21 cellular contexts compared by ENCODE assay signal in genomic region chr14:67167420-67168109, GRCh38. TPM values are rescaled to one million over a fixed set of nuclear protein-coding genes. Genes with fewer than 3 reads are reported as not detected.
DNase-seq lines count a peak whose midpoint lies in the region; ATAC-seq and TF ChIP-seq lines count a peak whose summit lies in the region.
"Had no signal": no experiment of that assay in that cellular context is flagged by ENCODE, and none has a peak within 500 bp of the region (broad histone marks: within the 10 kb centered on the region; RNA-seq: fewer than 3 reads in every experiment).

No MANE protein-coding gene starts in this region.

- H3K9me3 Mint-ChIP-seq in HFFc6: no peaks in the 10 kb centered on the region
- H3K9me3 Mint-ChIP-seq: activated naive CD8-positive, alpha-beta T cell treated with anti-CD3 and anti-CD28 coated beads, Interleukin-2, amount 10 ng/mL, durations not matched to agents 7 days and 5 days; neural progenitor cell had no signal

- peaks cover 5% of the 10 kb centered on the region for H3K36me3 Mint-ChIP-seq in HFFc6 (ENCODE audit: low read depth)

- H3K27me3 ChIP-seq in SJSA1 (replicated peaks) (no peaks in the 10 kb centered on the region), skeletal muscle satellite cell (ENCODE audit: control insufficient read depth, insufficient read depth, low read length) (no peaks in the 10 kb centered on the region)
- H3K27me3 ChIP-seq: neural progenitor cell, testis had no signal

- H3K4me3 ChIP-seq in SJSA1 (no peak overlapping the region), skeletal muscle satellite cell (ENCODE audit: low read length) (no peak overlapping the region)
- H3K4me3 ChIP-seq: neural progenitor cell, testis had no signal

- H3K27ac ChIP-seq in SJSA1: peak overlapping the region; percentile 64
- H3K27ac ChIP-seq: neural progenitor cell, testis had no signal

- DNase-seq in HFFc6 (no peak), SJSA1 (ENCODE audit: low read depth in 1 of 2, low spot score in 2 of 2) (peak in 1 of 2 experiments; percentile 57), fibroblast of peridontal ligament (ENCODE audit: extremely low read depth) (peak; percentile 8)
- DNase-seq in NK-92 treated with Interleukin-12 subunit alpha and Interleukin-12 subunit beta, amount 100 ng/mL, for 24 hours (lab: John Stamatoyannopoulos, UW): no peak
- DNase-seq: activated CD4-positive, alpha-beta T cell treated with anti-CD3 and anti-CD28 coated beads, Interleukin-2, amount 50 U/mL, for 1 hour; activated naive CD8-positive, alpha-beta T cell treated with anti-CD3 and anti-CD28 coated beads, Interleukin-2, amount 10 ng/mL, durations not matched to agents 7 days and 5 days; activated T-cell treated with anti-CD3 and anti-CD28 coated beads, Interleukin-2, amount 50 U/mL, for 4 hours; cerebellar nuclear complex; DMS79; immature natural killer cell; NCI-H1105; right cardiac atrium; SIG-M5; stimulated activated CD4-positive, alpha-beta T cell treated with anti-CD3 and anti-CD28 coated beads, Interleukin-2, amount 100 ng/mL, for 48 hours; stimulated activated CD8-positive, alpha-beta memory T cell treated with anti-CD3 and anti-CD28 coated beads, Interleukin-4, amount 100 ng/mL, for 48 hours; testis had no signal

- peak overlapping the region; percentile 27 for H3K4me3 Mint-ChIP-seq in HFFc6
- H3K4me3 Mint-ChIP-seq: activated naive CD8-positive, alpha-beta T cell treated with anti-CD3 and anti-CD28 coated beads, Interleukin-2, amount 10 ng/mL, durations not matched to agents 7 days and 5 days; activated T-cell treated with anti-CD3 and anti-CD28 coated beads, Interleukin-2, amount 50 U/mL, for 4 hours; immature natural killer cell; neural progenitor cell had no signal

- no peak overlapping the region for H3K9ac ChIP-seq in skeletal muscle satellite cell (ENCODE audit: low read depth, low read length)
- H3K9ac ChIP-seq: neural progenitor cell had no signal

- H3K9me3 ChIP-seq in SJSA1 (replicated peaks) (no peaks in the 10 kb centered on the region), skeletal muscle satellite cell (replicated peaks; ENCODE audit: low read length) (no peaks in the 10 kb centered on the region)
- H3K9me3 ChIP-seq: testis had no signal

- peaks cover 37% of the 10 kb centered on the region for H3K4me1 Mint-ChIP-seq in HFFc6 (ENCODE audit: low read depth)
- H3K4me1 Mint-ChIP-seq: neural progenitor cell had no signal

- peaks cover 16% of the 10 kb centered on the region for H3K4me1 ChIP-seq in SJSA1 (replicated peaks)
- peaks cover 11% of the 10 kb centered on the region for H3K4me1 ChIP-seq in skeletal muscle satellite cell (ENCODE audit: control insufficient read depth, insufficient read depth, low read length)
- H3K4me1 ChIP-seq: neural progenitor cell, testis had no signal

- ATAC-seq in HG02884 (IDR thresholded peaks at IDR 0.05; ENCODE audit: unreplicated experiment) (no peak), HG03139 (IDR thresholded peaks at IDR 0.05; ENCODE audit: unreplicated experiment) (no peak)
- ATAC-seq: activated T-cell treated with anti-CD3 and anti-CD28 coated beads, Interleukin-2, amount 50 U/mL, for 4 hours; right cardiac atrium had no signal

- TF ChIP-seq CTCF in HFFc6 (IDR thresholded peaks at IDR 0.05): no peak

- H3K36me3 ChIP-seq in SJSA1 (no peaks in the 10 kb centered on the region), skeletal muscle satellite cell (ENCODE audit: insufficient read depth, low read length) (no peaks in the 10 kb centered on the region)
- H3K36me3 ChIP-seq: neural progenitor cell had no signal

- no peaks in the 10 kb centered on the region; the same call in 1 of the 2 replicates for H3K27me3 Mint-ChIP-seq in HFFc6 (ENCODE audit: insufficient read depth)
- H3K27me3 Mint-ChIP-seq: activated naive CD8-positive, alpha-beta T cell treated with anti-CD3 and anti-CD28 coated beads, Interleukin-2, amount 10 ng/mL, durations not matched to agents 7 days and 5 days had no signal

- peak overlapping the region; percentile 63; the same call in 1 of the 2 replicates for H3K27ac Mint-ChIP-seq in HFFc6
- H3K27ac Mint-ChIP-seq: activated naive CD8-positive, alpha-beta T cell treated with anti-CD3 and anti-CD28 coated beads, Interleukin-2, amount 10 ng/mL, durations not matched to agents 7 days and 5 days; immature natural killer cell; neural progenitor cell had no signal

- H3K4me2 ChIP-seq in skeletal muscle satellite cell (ENCODE audit: low read length): peak overlapping the region; percentile 19
- H3K4me2 ChIP-seq: neural progenitor cell had no signal

RNA-seq across cellular contexts. Expression of gene GARIN2, which starts 21.7 kb away (rescaled TPM):
- total RNA-seq in HFFc6 (2021; fragmentation: NEBNext Ultra II Directional; extraction: Animal tissue kit (Norgen Biotek cat#: 25700)): under 1 TPM in 2 of 6 experiments, not detected in 4; 0.12 to 0.13 TPM
- total RNA-seq in SJSA1 (2014; rRNA removed; shearing (Covaris generic)): not detected in 2 replicates
- not detected in 2 replicates for total RNA-seq in skeletal muscle satellite cell (2012; rRNA removed)
- total RNA-seq: activated naive CD8-positive, alpha-beta T cell treated with anti-CD3 and anti-CD28 coated beads, Interleukin-2, amount 10 ng/mL, durations not matched to agents 7 days and 5 days; activated T-cell treated with anti-CD3 and anti-CD28 coated beads, Interleukin-2, amount 50 U/mL, for 4 hours; mesenteric fat pad had no signal
